ENCODE assay signal across 13 cellular contexts in the genomic region with DNA sequence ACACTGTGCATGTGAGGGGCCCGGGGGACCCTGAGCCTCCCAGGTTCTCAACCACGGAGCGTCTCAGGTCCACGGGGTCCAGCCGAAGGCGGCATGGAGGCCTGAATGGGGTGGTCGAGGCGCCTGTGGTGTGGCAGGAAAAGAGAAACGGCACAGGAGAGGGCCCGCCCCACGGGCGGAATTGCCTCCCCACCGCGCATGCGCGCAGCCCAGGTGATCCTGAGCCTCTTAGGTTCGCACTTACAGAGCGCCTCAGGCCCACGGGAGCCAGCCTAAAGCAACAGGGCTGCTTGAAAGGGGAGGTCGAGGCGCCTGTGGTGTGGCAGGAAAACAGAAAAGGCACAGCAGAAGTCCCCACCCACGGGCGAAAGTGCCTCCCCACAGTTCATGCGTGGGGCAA.
DNase-seq lines count a peak whose midpoint lies in the region; ATAC-seq and TF ChIP-seq lines count a peak whose summit lies in the region.
"Had no signal": no experiment of that assay in that cellular context is flagged by ENCODE, and none has a peak within 500 bp of the region (broad histone marks: within the 10 kb centered on the region; RNA-seq: fewer than 3 reads in every experiment).

No MANE protein-coding gene starts in this region.

- H3K4me1 ChIP-seq in PC-3 (ENCODE audit: insufficient read depth, low read length), result peaks cover 24% of the 10 kb centered on the region
- no peaks in the 10 kb centered on the region for H3K4me1 ChIP-seq in gastrocnemius medialis
- H3K4me1 ChIP-seq in GM23248 (ENCODE audit: insufficient read depth), result no peaks in the 10 kb centered on the region

- CTCF ChIA-PET in PC-3 (lab: Charles Lee), result no interaction called here

- DNase-seq in NCI-H82 (lab: John Stamatoyannopoulos, UW) (peak; percentile 14), NCI-H82 treated with DMSO at 0.1 percent for 48 hours (lab: John Stamatoyannopoulos, UW; ENCODE audit: unreplicated experiment) (no peak), M059J (ENCODE audit: low read depth) (peak; percentile 20), PC-3 (peak; percentile 53), gastrocnemius medialis (no peak), GM23248 (no peak)
- no peak for DNase-seq in activated CD4-positive, alpha-beta T cell treated with anti-CD3 and anti-CD28 coated beads for 4 hours
- DNase-seq: CD8-positive, alpha-beta T cell; COR-L47; DMS153; H7 had no signal

- no peak for TF ChIP-seq POLR2A in gastrocnemius medialis (IDR thresholded peaks at IDR 0.05)

- H3K27me3 ChIP-seq in PC-3 (ENCODE audit: low read length) (peaks cover 35% of the 10 kb centered on the region), gastrocnemius medialis (no peaks in the 10 kb centered on the region), GM23248 (replicated peaks; ENCODE audit: insufficient read depth) (no peaks in the 10 kb centered on the region)

- H3K9me2 ChIP-seq in PC-3 (replicated peaks; ENCODE audit: low read length) (no peaks in the 10 kb centered on the region), GM23248 (ENCODE audit: insufficient read depth) (no peaks in the 10 kb centered on the region)

- WGBS in GM23248 (ENCODE audit: low coverage in 1 of 2, low lambda C conversion rate in 2 of 2, missing lambda C conversion rate in 2 of 2), 2 experiments, result 36 to 38% methylated on average over 23 to 24 of the region's 24 CpGs

- intact Hi-C loops in PC-3 (cut with micrococcal nuclease), result no loop called here
- intact Hi-C loops in gastrocnemius medialis (cut with DNase I; ENCODE audit: low total_unique reads), result no loop called here

- H3K36me3 ChIP-seq in PC-3 (ENCODE audit: low read depth, low read length), result no peaks in the 10 kb centered on the region
- no peaks in the 10 kb centered on the region for H3K36me3 ChIP-seq in gastrocnemius medialis
- no peaks in the 10 kb centered on the region for H3K36me3 ChIP-seq in GM23248 (ENCODE audit: low read depth)

- H2AFZ ChIP-seq in PC-3 (ENCODE audit: low read length) (peak overlapping the region; percentile 82), GM23248 (no peak overlapping the region)
- H2AFZ ChIP-seq: GM23338 had no signal

- peak overlapping the region; percentile 57 for H3K4me2 ChIP-seq in PC-3 (ENCODE audit: low read length)
- H3K4me2 ChIP-seq in GM23248 (ENCODE audit: unreplicated experiment), result no peak overlapping the region
- H3K4me2 ChIP-seq: GM23338 had no signal

- TF ChIP-seq CTCF in PC-3 (conservative IDR thresholded peaks at IDR 0.05; ENCODE audit: low read depth, low read length) (no peak), gastrocnemius medialis (IDR thresholded peaks at IDR 0.05 in 4 of 5, conservative IDR thresholded peaks at IDR 0.05 in 1 of 5) (no peak)

- H3K9ac ChIP-seq in PC-3 (ENCODE audit: low read length) (no peak overlapping the region), GM23248 (no peak overlapping the region)

- H3K79me2 ChIP-seq in PC-3 (ENCODE audit: low read length) (no peaks in the 10 kb centered on the region), GM23248 (ENCODE audit: insufficient read depth) (no peaks in the 10 kb centered on the region)

- peak; percentile 66 for ATAC-seq in PC-3
- ATAC-seq in SK-N-SH treated with all-trans-retinoic acid at 6 μM for 48 hours, result peak; percentile 21
- ATAC-seq in gastrocnemius medialis, result no peak
- ATAC-seq: CD8-positive, alpha-beta T cell; GM23338 had no signal

- H3F3A ChIP-seq in PC-3 (ENCODE audit: low read length, unreplicated experiment) (no peaks in the 10 kb centered on the region), GM23248 (ENCODE audit: insufficient read depth) (no peaks in the 10 kb centered on the region)

- H3K27ac ChIP-seq in PC-3 (ENCODE audit: low read length), result no peak overlapping the region
- H3K27ac ChIP-seq in gastrocnemius medialis, result no peak overlapping the region
- H3K27ac ChIP-seq in GM23248, result no peak overlapping the region

- in situ Hi-C loops in gastrocnemius medialis (cut with MboI; ENCODE audit: low sequenced_read_pairs in 4 of 4), result no loop called here
- in situ Hi-C loops in GM23248 (cut with MboI), result no loop called here

- H3K4me3 ChIP-seq in PC-3 (ENCODE audit: low read length), result peak overlapping the region; percentile 13; the same call in 1 of the 2 replicates
- no peak overlapping the region for H3K4me3 ChIP-seq in gastrocnemius medialis
- H3K4me3 ChIP-seq in GM23248, result no peak overlapping the region
- H3K4me3 ChIP-seq: GM23338 had no signal

- H3K9me3 ChIP-seq in PC-3 (ENCODE audit: low read length), result no peaks in the 10 kb centered on the region
- H3K9me3 ChIP-seq in gastrocnemius medialis, result no peaks in the 10 kb centered on the region
- H3K9me3 ChIP-seq in GM23248 (ENCODE audit: low read depth), result no peaks in the 10 kb centered on the region

- no TSS peak for BruUV-seq in PC-3 (replicated peaks; lab: Mats Ljungman, UMichigan)

- POLR2A ChIA-PET in PC-3 (lab: Charles Lee; ENCODE audit: unreplicated experiment), result no interaction called here

- no peaks in the 10 kb centered on the region for H4K20me1 ChIP-seq in PC-3 (ENCODE audit: low read length)
- H4K20me1 ChIP-seq in GM23248 (ENCODE audit: insufficient read depth), result no peaks in the 10 kb centered on the region

TF ChIP-seq in SK-N-SH treated with all-trans-retinoic acid at 6 μM for 48 hours, 23 proteins besides CTCF, POLR2A, EP300 and RAD21:
- no peak for TF ChIP-seq TOX (CRISPR knock-in tag; IDR thresholded peaks at IDR 0.05; ENCODE audit: borderline replicate concordance)
- TF ChIP-seq ZNF8 (CRISPR knock-in tag; IDR thresholded peaks at IDR 0.05), result no peak
- TF ChIP-seq, protein P1, sequence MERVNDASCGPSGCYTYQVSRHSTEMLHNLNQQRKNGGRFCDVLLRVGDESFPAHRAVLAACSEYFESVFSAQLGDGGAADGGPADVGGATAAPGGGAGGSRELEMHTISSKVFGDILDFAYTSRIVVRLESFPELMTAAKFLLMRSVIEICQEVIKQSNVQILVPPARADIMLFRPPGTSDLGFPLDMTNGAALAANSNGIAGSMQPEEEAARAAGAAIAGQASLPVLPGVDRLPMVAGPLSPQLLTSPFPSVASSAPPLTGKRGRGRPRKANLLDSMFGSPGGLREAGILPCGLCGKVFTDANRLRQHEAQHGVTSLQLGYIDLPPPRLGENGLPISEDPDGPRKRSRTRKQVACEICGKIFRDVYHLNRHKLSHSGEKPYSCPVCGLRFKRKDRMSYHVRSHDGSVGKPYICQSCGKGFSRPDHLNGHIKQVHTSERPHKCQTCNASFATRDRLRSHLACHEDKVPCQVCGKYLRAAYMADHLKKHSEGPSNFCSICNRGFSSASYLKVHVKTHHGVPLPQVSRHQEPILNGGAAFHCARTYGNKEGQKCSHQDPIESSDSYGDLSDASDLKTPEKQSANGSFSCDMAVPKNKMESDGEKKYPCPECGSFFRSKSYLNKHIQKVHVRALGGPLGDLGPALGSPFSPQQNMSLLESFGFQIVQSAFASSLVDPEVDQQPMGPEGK (CRISPR knock-in tag; IDR thresholded peaks at IDR 0.05; ENCODE audit: borderline replicate concordance), result no peak
- TF ChIP-seq PPARA (CRISPR knock-in tag; IDR thresholded peaks at IDR 0.05; ENCODE audit: borderline replicate concordance), result no peak
- TF ChIP-seq, protein P2, sequence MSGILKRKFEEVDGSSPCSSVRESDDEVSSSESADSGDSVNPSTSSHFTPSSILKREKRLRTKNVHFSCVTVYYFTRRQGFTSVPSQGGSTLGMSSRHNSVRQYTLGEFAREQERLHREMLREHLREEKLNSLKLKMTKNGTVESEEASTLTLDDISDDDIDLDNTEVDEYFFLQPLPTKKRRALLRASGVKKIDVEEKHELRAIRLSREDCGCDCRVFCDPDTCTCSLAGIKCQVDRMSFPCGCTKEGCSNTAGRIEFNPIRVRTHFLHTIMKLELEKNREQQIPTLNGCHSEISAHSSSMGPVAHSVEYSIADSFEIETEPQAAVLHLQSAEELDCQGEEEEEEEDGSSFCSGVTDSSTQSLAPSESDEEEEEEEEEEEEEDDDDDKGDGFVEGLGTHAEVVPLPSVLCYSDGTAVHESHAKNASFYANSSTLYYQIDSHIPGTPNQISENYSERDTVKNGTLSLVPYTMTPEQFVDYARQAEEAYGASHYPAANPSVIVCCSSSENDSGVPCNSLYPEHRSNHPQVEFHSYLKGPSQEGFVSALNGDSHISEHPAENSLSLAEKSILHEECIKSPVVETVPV (CRISPR knock-in tag; IDR thresholded peaks at IDR 0.05), result no peak
- no peak for TF ChIP-seq ZFP30 (CRISPR knock-in tag; IDR thresholded peaks at IDR 0.05)
- no peak for TF ChIP-seq ZC3H10 (CRISPR knock-in tag; IDR thresholded peaks at IDR 0.05)
- TF ChIP-seq, protein P3, sequence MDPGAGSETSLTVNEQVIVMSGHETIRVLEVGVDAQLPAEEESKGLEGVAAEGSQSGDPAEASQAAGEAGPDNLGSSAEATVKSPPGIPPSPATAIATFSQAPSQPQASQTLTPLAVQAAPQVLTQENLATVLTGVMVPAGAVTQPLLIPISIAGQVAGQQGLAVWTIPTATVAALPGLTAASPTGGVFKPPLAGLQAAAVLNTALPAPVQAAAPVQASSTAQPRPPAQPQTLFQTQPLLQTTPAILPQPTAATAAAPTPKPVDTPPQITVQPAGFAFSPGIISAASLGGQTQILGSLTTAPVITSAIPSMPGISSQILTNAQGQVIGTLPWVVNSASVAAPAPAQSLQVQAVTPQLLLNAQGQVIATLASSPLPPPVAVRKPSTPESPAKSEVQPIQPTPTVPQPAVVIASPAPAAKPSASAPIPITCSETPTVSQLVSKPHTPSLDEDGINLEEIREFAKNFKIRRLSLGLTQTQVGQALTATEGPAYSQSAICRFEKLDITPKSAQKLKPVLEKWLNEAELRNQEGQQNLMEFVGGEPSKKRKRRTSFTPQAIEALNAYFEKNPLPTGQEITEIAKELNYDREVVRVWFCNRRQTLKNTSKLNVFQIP (CRISPR knock-in tag; IDR thresholded peaks at IDR 0.05; ENCODE audit: borderline replicate concordance, low read depth), result no peak
- no peak for TF ChIP-seq ZFP3 (CRISPR knock-in tag; IDR thresholded peaks at IDR 0.05)
- TF ChIP-seq ZNF70 (CRISPR knock-in tag; IDR thresholded peaks at IDR 0.05), result no peak
- TF ChIP-seq ESRRG (CRISPR knock-in tag; IDR thresholded peaks at IDR 0.05), result no peak

Comparison
In these comparisons a context has a peak if more than half of its experiments do, and no peak if none do; other contexts are left out.
1. DNase-seq: peak in NCI-H82 (single experiment), M059J (single experiment) and PC-3 (single experiment); none in NCI-H82 treated with DMSO at 0.1 percent for 48 hours (single experiment), gastrocnemius medialis (0 of 2), activated CD4-positive, alpha-beta T cell treated with anti-CD3 and anti-CD28 coated beads for 4 hours (0 of 2) and GM23248 (single experiment).
2. ATAC-seq: peak in PC-3 (single experiment) and SK-N-SH treated with all-trans-retinoic acid at 6 μM for 48 hours (single experiment); none in gastrocnemius medialis (0 of 2).